In genomic region chr4:7771541-7772507, GRCh38 we compare ENCODE assay signal across 8 cellular contexts.
A peak's percentile ranks its signal among the peaks of the same experiment; 100 is the strongest.
DNase-seq lines count a peak whose midpoint lies in the region; ATAC-seq and TF ChIP-seq lines count a peak whose summit lies in the region.

No MANE protein-coding gene starts in this region.

- POLR2A ChIA-PET in AG04450 (lab: Yijun Ruan, JAX): no interaction called here

- H3K27me3 Mint-ChIP-seq in T-helper 17 cell (no peaks in the 10 kb centered on the region), immature natural killer cell (ENCODE audit: low read depth in 3 of 3) (peaks cover 0 to 5% (median 2%) of the 10 kb centered on the region in 3 donors)

- H3K27ac Mint-ChIP-seq in T-helper 17 cell (peak overlapping the region; percentile 79), immature natural killer cell (no peak overlapping the region)

- H3K27me3 ChIP-seq in AG04450 (ENCODE audit: control insufficient read depth, insufficient read depth, low read length) (no peaks in the 10 kb centered on the region), brain microvascular endothelial cell (replicated peaks) (no peaks in the 10 kb centered on the region)

- peak; percentile 66 for ATAC-seq in GM18870 (IDR thresholded peaks at IDR 0.05; ENCODE audit: unreplicated experiment)
- ATAC-seq in HG02798 (IDR thresholded peaks at IDR 0.05; ENCODE audit: poor library complexity, unreplicated experiment): peak; percentile 93
- ATAC-seq in T-helper 17 cell: no peak

- H3K27ac ChIP-seq in AG04450 (ENCODE audit: low read depth, low read length): peak overlapping the region; percentile 2
- H3K27ac ChIP-seq in brain microvascular endothelial cell: no peak overlapping the region

- DNase-seq in AG04450 (ENCODE audit: low read depth, low spot score) (no peak), T-helper 17 cell (no peak), CD1c-positive myeloid dendritic cell (ENCODE audit: extremely low spot score) (no peak), immature natural killer cell (no peak), DMS 273 (lab: John Stamatoyannopoulos, UW; ENCODE audit: unreplicated experiment) (no peak), brain microvascular endothelial cell (no peak)

- peaks cover 19% of the 10 kb centered on the region for H3K4me1 Mint-ChIP-seq in T-helper 17 cell
- H3K4me1 Mint-ChIP-seq in immature natural killer cell: no peaks in the 10 kb centered on the region

- peaks cover 98% of the 10 kb centered on the region for H3K36me3 ChIP-seq in brain microvascular endothelial cell (replicated peaks)

- H3K4me3 Mint-ChIP-seq in T-helper 17 cell (no peak overlapping the region), immature natural killer cell (no peak overlapping the region)

- CTCF ChIA-PET in AG04450 (lab: Charles Lee): interaction anchor here (0.6 to 1.9 kb wide), 5 partner anchors 11 to 217 kb away, joined by 3 to 10 read pairs (median 3); no protein-coding TSS in a partner anchor

- H3K9me3 ChIP-seq in AG04450 (ENCODE audit: control insufficient read depth, insufficient read depth, low read length) (no peaks in the 10 kb centered on the region), T-helper 17 cell (ENCODE audit: control insufficient read depth, low read length, poor library complexity, severe bottlenecking) (no peaks in the 10 kb centered on the region)

- in situ Hi-C loops in brain microvascular endothelial cell (cut with HindIII; ENCODE audit: low pct_ligation_motif_present, low sequenced_read_pairs): no loop called here

- TF ChIP-seq CTCF in AG04450 (IDR thresholded peaks at IDR 0.05; ENCODE audit: low read depth, low read length) (no peak), brain microvascular endothelial cell (IDR thresholded peaks at IDR 0.05; ENCODE audit: low read depth, low read length, missing control alignments) (no peak)

- H3K9me3 Mint-ChIP-seq in immature natural killer cell: no peaks in the 10 kb centered on the region

- H3K36me3 Mint-ChIP-seq in T-helper 17 cell (ENCODE audit: low read depth): peaks cover 11% of the 10 kb centered on the region
- peaks cover 16 to 30% (median 26%) of the 10 kb centered on the region in 3 donors for H3K36me3 Mint-ChIP-seq in immature natural killer cell

- H3K4me3 ChIP-seq in AG04450 (ENCODE audit: low read depth, low read length) (no peak overlapping the region), brain microvascular endothelial cell (ENCODE audit: low read depth, low read length) (no peak overlapping the region)
